ENCODE assay signal across 1 cellular context in genomic region chr6:31579546-31580445, GRCh38.
TF ChIP-seq lines count a peak whose summit lies in the region.

No MANE protein-coding gene starts in this region.

TF ChIP-seq in GM23338, 12 proteins besides CTCF, POLR2A, EP300 and RAD21:
- TF ChIP-seq ZNF331 (CRISPR knock-in tag; IDR thresholded peaks at IDR 0.05; ENCODE audit: low read depth), result no peak
- no peak for TF ChIP-seq STAT1 (IDR thresholded peaks at IDR 0.05; ENCODE audit: unreplicated experiment)
- TF ChIP-seq, protein P1, sequence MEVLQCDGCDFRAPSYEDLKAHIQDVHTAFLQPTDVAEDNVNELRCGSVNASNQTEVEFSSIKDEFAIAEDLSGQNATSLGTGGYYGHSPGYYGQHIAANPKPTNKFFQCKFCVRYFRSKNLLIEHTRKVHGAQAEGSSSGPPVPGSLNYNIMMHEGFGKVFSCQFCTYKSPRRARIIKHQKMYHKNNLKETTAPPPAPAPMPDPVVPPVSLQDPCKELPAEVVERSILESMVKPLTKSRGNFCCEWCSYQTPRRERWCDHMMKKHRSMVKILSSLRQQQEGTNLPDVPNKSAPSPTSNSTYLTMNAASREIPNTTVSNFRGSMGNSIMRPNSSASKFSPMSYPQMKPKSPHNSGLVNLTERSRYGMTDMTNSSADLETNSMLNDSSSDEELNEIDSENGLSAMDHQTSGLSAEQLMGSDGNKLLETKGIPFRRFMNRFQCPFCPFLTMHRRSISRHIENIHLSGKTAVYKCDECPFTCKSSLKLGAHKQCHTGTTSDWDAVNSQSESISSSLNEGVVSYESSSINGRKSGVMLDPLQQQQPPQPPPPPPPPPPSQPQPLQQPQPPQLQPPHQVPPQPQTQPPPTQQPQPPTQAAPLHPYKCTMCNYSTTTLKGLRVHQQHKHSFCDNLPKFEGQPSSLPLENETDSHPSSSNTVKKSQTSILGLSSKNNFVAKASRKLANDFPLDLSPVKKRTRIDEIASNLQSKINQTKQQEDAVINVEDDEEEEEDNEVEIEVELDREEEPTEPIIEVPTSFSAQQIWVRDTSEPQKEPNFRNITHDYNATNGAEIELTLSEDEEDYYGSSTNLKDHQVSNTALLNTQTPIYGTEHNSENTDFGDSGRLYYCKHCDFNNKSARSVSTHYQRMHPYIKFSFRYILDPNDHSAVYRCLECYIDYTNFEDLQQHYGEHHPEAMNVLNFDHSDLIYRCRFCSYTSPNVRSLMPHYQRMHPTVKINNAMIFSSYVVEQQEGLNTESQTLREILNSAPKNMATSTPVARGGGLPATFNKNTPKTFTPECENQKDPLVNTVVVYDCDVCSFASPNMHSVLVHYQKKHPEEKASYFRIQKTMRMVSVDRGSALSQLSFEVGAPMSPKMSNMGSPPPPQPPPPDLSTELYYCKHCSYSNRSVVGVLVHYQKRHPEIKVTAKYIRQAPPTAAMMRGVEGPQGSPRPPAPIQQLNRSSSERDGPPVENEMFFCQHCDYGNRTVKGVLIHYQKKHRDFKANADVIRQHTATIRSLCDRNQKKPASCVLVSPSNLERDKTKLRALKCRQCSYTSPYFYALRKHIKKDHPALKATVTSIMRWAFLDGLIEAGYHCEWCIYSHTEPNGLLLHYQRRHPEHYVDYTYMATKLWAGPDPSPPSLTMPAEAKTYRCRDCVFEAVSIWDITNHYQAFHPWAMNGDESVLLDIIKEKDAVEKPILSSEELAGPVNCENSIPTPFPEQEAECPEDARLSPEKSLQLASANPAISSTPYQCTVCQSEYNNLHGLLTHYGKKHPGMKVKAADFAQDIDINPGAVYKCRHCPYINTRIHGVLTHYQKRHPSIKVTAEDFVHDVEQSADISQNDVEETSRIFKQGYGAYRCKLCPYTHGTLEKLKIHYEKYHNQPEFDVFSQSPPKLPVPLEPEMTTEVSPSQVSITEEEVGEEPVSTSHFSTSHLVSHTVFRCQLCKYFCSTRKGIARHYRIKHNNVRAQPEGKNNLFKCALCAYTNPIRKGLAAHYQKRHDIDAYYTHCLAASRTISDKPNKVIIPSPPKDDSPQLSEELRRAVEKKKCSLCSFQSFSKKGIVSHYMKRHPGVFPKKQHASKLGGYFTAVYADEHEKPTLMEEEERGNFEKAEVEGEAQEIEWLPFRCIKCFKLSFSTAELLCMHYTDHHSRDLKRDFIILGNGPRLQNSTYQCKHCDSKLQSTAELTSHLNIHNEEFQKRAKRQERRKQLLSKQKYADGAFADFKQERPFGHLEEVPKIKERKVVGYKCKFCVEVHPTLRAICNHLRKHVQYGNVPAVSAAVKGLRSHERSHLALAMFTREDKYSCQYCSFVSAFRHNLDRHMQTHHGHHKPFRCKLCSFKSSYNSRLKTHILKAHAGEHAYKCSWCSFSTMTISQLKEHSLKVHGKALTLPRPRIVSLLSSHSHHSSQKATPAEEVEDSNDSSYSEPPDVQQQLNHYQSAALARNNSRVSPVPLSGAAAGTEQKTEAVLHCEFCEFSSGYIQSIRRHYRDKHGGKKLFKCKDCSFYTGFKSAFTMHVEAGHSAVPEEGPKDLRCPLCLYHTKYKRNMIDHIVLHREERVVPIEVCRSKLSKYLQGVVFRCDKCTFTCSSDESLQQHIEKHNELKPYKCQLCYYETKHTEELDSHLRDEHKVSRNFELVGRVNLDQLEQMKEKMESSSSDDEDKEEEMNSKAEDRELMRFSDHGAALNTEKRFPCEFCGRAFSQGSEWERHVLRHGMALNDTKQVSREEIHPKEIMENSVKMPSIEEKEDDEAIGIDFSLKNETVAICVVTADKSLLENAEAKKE (CRISPR knock-in tag; IDR thresholded peaks at IDR 0.05), result no peak
- no peak for TF ChIP-seq ETS1 (IDR thresholded peaks at IDR 0.05)
- no peak for TF ChIP-seq CREB1 (CRISPR knock-in tag; IDR thresholded peaks at IDR 0.05; ENCODE audit: low read depth)
- no peak for TF ChIP-seq ZNF114 (CRISPR knock-in tag; IDR thresholded peaks at IDR 0.05)
- TF ChIP-seq EZH2 (IDR thresholded peaks at IDR 0.05; ENCODE audit: low read depth, unreplicated experiment), result no peak
- TF ChIP-seq, protein P2, sequence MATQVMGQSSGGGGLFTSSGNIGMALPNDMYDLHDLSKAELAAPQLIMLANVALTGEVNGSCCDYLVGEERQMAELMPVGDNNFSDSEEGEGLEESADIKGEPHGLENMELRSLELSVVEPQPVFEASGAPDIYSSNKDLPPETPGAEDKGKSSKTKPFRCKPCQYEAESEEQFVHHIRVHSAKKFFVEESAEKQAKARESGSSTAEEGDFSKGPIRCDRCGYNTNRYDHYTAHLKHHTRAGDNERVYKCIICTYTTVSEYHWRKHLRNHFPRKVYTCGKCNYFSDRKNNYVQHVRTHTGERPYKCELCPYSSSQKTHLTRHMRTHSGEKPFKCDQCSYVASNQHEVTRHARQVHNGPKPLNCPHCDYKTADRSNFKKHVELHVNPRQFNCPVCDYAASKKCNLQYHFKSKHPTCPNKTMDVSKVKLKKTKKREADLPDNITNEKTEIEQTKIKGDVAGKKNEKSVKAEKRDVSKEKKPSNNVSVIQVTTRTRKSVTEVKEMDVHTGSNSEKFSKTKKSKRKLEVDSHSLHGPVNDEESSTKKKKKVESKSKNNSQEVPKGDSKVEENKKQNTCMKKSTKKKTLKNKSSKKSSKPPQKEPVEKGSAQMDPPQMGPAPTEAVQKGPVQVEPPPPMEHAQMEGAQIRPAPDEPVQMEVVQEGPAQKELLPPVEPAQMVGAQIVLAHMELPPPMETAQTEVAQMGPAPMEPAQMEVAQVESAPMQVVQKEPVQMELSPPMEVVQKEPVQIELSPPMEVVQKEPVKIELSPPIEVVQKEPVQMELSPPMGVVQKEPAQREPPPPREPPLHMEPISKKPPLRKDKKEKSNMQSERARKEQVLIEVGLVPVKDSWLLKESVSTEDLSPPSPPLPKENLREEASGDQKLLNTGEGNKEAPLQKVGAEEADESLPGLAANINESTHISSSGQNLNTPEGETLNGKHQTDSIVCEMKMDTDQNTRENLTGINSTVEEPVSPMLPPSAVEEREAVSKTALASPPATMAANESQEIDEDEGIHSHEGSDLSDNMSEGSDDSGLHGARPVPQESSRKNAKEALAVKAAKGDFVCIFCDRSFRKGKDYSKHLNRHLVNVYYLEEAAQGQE (IDR thresholded peaks at IDR 0.05; ENCODE audit: unreplicated experiment), result no peak
- TF ChIP-seq EZH2phosphoT487 (IDR thresholded peaks at IDR 0.05; ENCODE audit: unreplicated experiment), result no peak
- no peak for TF ChIP-seq NANOG (IDR thresholded peaks at IDR 0.05; ENCODE audit: borderline replicate concordance)
- no peak for TF ChIP-seq JUNB (IDR thresholded peaks at IDR 0.05; ENCODE audit: unreplicated experiment)
- no peak for TF ChIP-seq POLR2AphosphoS5 (IDR thresholded peaks at IDR 0.05; ENCODE audit: low read depth)
